20 cellular contexts compared by ENCODE assay signal in genomic region chr5:169832845-169833244, GRCh38.
DNase-seq lines count a peak whose midpoint lies in the region; ATAC-seq, FAIRE-seq and TF ChIP-seq lines count a peak whose summit lies in the region.
"Had no signal": no experiment of that assay in that cellular context is flagged by ENCODE, and none has a peak within 500 bp of the region (broad histone marks: within the 10 kb centered on the region; RNA-seq: fewer than 3 reads in every experiment).

No MANE protein-coding gene starts in this region.

- H2AFZ ChIP-seq in GM12878 (ENCODE audit: control insufficient read depth, low read depth, low read length) = no peak overlapping the region

- CTCF ChIA-PET in GM12878 (lab: Yijun Ruan, JAX) = interaction anchor here (0.9 to 1.4 kb wide), 3 partner anchors 8 to 136 kb away, joined by 3 to 5 read pairs (median 3); no protein-coding TSS in a partner anchor

- BruUV-seq in GM12878 (replicated peaks; lab: Mats Ljungman, UMichigan) = TSS peak; percentile 70

- H3K27ac ChIP-seq in CD4-positive, CD25-positive, alpha-beta regulatory T cell (ENCODE audit: insufficient read depth, low read length, poor library complexity, severe bottlenecking) = no peak overlapping the region
- H3K27ac ChIP-seq in GM12878 (ENCODE audit: control insufficient read depth, insufficient read depth) = peak overlapping the region; percentile 7
- no peak overlapping the region for H3K27ac ChIP-seq in esophagus muscularis mucosa (replicated peaks in 1 of 4)
- H3K27ac ChIP-seq: epithelial cell of prostate, KMS-11, tibial nerve had no signal

- TF ChIP-seq POLR2A in GM12878 (IDR thresholded peaks at IDR 0.05; ENCODE audit: low read depth, low read length) (no peak), esophagus muscularis mucosa (IDR thresholded peaks at IDR 0.05; ENCODE audit: low read depth) (no peak)

- ATAC-seq in CD4-positive, CD25-positive, alpha-beta regulatory T cell (ENCODE audit: low read depth in 2 of 2) = peak in 1 of 2 donors; percentile 50
- peak; percentile 36 for ATAC-seq in GM21576 (IDR thresholded peaks at IDR 0.05; ENCODE audit: unreplicated experiment)
- peak; percentile 60 for ATAC-seq in GM12878

- SMC1A ChIA-PET in GM12878 (lab: Charles Lee; ENCODE audit: uncharacterized antibody, unreplicated experiment) = interaction anchor here (1.0 to 1.6 kb wide), 4 partner anchors 14 to 111 kb away, joined by 3 read pairs; no protein-coding TSS in a partner anchor

- no peaks in the 10 kb centered on the region for H4K20me1 ChIP-seq in GM12878 (ENCODE audit: control insufficient read depth, insufficient read depth)

- H3K4me1 Mint-ChIP-seq in CD14-positive monocyte = peaks cover 34% of the 10 kb centered on the region
- H3K4me1 Mint-ChIP-seq in CD4-positive, CD25-positive, alpha-beta regulatory T cell = peaks cover 22 to 41% (median 31%) of the 10 kb centered on the region in 4 donors
- H3K4me1 Mint-ChIP-seq: brain had no signal

- RAD21 ChIA-PET in GM12878 (lab: Charles Lee; ENCODE audit: unreplicated experiment) = interaction anchor here (2.7 kb wide), 1 partner anchor 54 kb away, joined by 10 read pairs; no protein-coding TSS in a partner anchor

- H3K9me3 ChIP-seq in CD4-positive, CD25-positive, alpha-beta regulatory T cell (ENCODE audit: control insufficient read depth in 2 of 2, low read length in 2 of 2) = no peaks in the 10 kb centered on the region
- H3K9me3 ChIP-seq in GM12878 (replicated peaks; ENCODE audit: control insufficient read depth, insufficient read depth, low read length) (no peaks in the 10 kb centered on the region), esophagus muscularis mucosa (no peaks in the 10 kb centered on the region)
- H3K9me3 ChIP-seq: tibial nerve had no signal

- H3K4me3 Mint-ChIP-seq in CD14-positive monocyte = no peak overlapping the region
- no peak overlapping the region for H3K4me3 Mint-ChIP-seq in CD4-positive, CD25-positive, alpha-beta regulatory T cell
- H3K4me3 Mint-ChIP-seq: activated B cell treated with CpG ODN at 0.5 μM for 24 hours; activated naive CD4-positive, alpha-beta T cell treated with anti-CD3 and anti-CD28 coated beads, Interleukin-2, amount 50 U/mL, for 24 hours; brain had no signal

- peaks cover 54 to 71% of the 10 kb centered on the region in 2 donors for H3K36me3 Mint-ChIP-seq in CD14-positive monocyte
- peaks cover 21% of the 10 kb centered on the region for H3K36me3 Mint-ChIP-seq in CD4-positive, CD25-positive, alpha-beta regulatory T cell
- H3K36me3 Mint-ChIP-seq: brain had no signal

- FAIRE-seq in GM12878 (lab: Jason Lieb, UNC) (no peak), RCC 7860 (lab: Jason Lieb, UNC) (no peak)

- POLR2A ChIA-PET in GM12878 (lab: Charles Lee) = no interaction called here

- H3K79me2 ChIP-seq in GM12878 (ENCODE audit: control insufficient read depth, insufficient read depth, low read length) = no peaks in the 10 kb centered on the region

- DNase-seq in CD14-positive monocyte (ENCODE audit: low spot score) = no peak
- no peak for DNase-seq in CD4-positive, CD25-positive, alpha-beta regulatory T cell
- DNase-seq in GM12878 (ENCODE audit: low read depth, low spot score) = no peak
- DNase-seq in RCC 7860 (ENCODE audit: low spot score) = no peak
- no peak for DNase-seq in esophagus muscularis mucosa (ENCODE audit: extremely low spot score)
- no peak for DNase-seq in DMS53 treated with DMSO at 0.1 percent for 48 hours (lab: John Stamatoyannopoulos, UW; ENCODE audit: unreplicated experiment)
- no peak for DNase-seq in NCI-H2171 treated with DMSO at 0.1 percent for 48 hours (lab: John Stamatoyannopoulos, UW)
- DNase-seq: activated B cell treated with CpG ODN at 0.5 μM for 24 hours, foreskin melanocyte, H7, NCI-H1105 treated with DMSO at 0.1 percent for 48 hours, NCI-H2107, NCI-H524 treated with DMSO at 0.1 percent for 48 hours, SIG-M5 had no signal

- TF ChIP-seq RAD21 in GM12878 (IDR thresholded peaks at IDR 0.05; ENCODE audit: insufficient read depth, low read depth, low read length) = no peak

- no peak overlapping the region for H3K9ac ChIP-seq in GM12878 (ENCODE audit: control insufficient read depth, insufficient read depth, low read length)
- H3K9ac ChIP-seq: KMS-11 had no signal

- in situ Hi-C loops in GM12878 (cut with MboI) = no loop called here

- H3K4me1 ChIP-seq in CD4-positive, CD25-positive, alpha-beta regulatory T cell (ENCODE audit: control insufficient read depth, insufficient read depth, low read length, poor library complexity, severe bottlenecking) = no peaks in the 10 kb centered on the region
- H3K4me1 ChIP-seq in GM12878 (ENCODE audit: control insufficient read depth, insufficient read depth, low read length) (peaks cover 22% of the 10 kb centered on the region), esophagus muscularis mucosa (no peaks in the 10 kb centered on the region)

- no peaks in the 10 kb centered on the region for H3K27me3 ChIP-seq in CD4-positive, CD25-positive, alpha-beta regulatory T cell (ENCODE audit: control insufficient read depth, insufficient read depth, low read length)
- H3K27me3 ChIP-seq in GM12878 (replicated peaks in 1 of 2; ENCODE audit: control insufficient read depth in 2 of 2, insufficient read depth in 2 of 2, low read length in 1 of 2) = no peaks in the 10 kb centered on the region
- H3K27me3 ChIP-seq in esophagus muscularis mucosa = no peaks in the 10 kb centered on the region
- H3K27me3 ChIP-seq: tibial nerve had no signal

- H3K27ac Mint-ChIP-seq in CD14-positive monocyte = peak overlapping the region; percentile 30 to 88 (median 79)
- H3K27ac Mint-ChIP-seq in CD4-positive, CD25-positive, alpha-beta regulatory T cell = peak overlapping the region in 2 of 3 donors; percentile 56 to 67
- H3K27ac Mint-ChIP-seq: activated naive CD4-positive, alpha-beta T cell treated with anti-CD3 and anti-CD28 coated beads, Interleukin-2, amount 50 U/mL, for 24 hours; brain had no signal

- H3K27me3 Mint-ChIP-seq in CD14-positive monocyte (ENCODE audit: low read depth in 3 of 3) = no peaks in the 10 kb centered on the region
- H3K27me3 Mint-ChIP-seq in CD4-positive, CD25-positive, alpha-beta regulatory T cell = no peaks in the 10 kb centered on the region
- H3K27me3 Mint-ChIP-seq: activated B cell treated with CpG ODN at 0.5 μM for 24 hours; activated naive CD4-positive, alpha-beta T cell treated with anti-CD3 and anti-CD28 coated beads, Interleukin-2, amount 50 U/mL, for 24 hours had no signal

- TF ChIP-seq CTCF in CD14-positive monocyte (IDR thresholded peaks at IDR 0.05) (no peak), GM12878 (IDR thresholded peaks at IDR 0.05 in 2 of 3, conservative IDR thresholded peaks at IDR 0.05 in 1 of 3; ENCODE audit: control insufficient read depth in 2 of 3, extremely low read depth in 1 of 3, insufficient read depth in 1 of 3, low read depth in 3 of 3, low read length in 3 of 3) (no peak), esophagus muscularis mucosa (IDR thresholded peaks at IDR 0.05) (no peak)

- intact Hi-C loops in CD14-positive monocyte (cut with micrococcal nuclease) (no loop called here), GM12878 (cut with micrococcal nuclease; ENCODE audit: unreplicated experiment) (no loop called here), esophagus muscularis mucosa (cut with DNase I) (no loop called here)

- no peak overlapping the region for H3K4me3 ChIP-seq in CD4-positive, CD25-positive, alpha-beta regulatory T cell (ENCODE audit: low read depth, low read length)
- H3K4me3 ChIP-seq in GM12878 = no peak overlapping the region
- no peak overlapping the region for H3K4me3 ChIP-seq in esophagus muscularis mucosa
- H3K4me3 ChIP-seq: tibial nerve had no signal

- peaks cover 11% of the 10 kb centered on the region for H3K36me3 ChIP-seq in CD4-positive, CD25-positive, alpha-beta regulatory T cell (ENCODE audit: control insufficient read depth, insufficient read depth, low read length)
- H3K36me3 ChIP-seq in GM12878 (ENCODE audit: control insufficient read depth in 2 of 2, insufficient read depth in 2 of 2, low read length in 1 of 2) (peaks cover 0 to 6% of the 10 kb centered on the region in 2 experiments; a peak in 3 of 4 replicates), esophagus muscularis mucosa (no peaks in the 10 kb centered on the region)
- H3K36me3 ChIP-seq: tibial nerve had no signal

- H3K4me2 ChIP-seq in GM12878 (ENCODE audit: control insufficient read depth, insufficient read depth) = no peak overlapping the region
- H3K4me2 ChIP-seq: KMS-11 had no signal

- no peaks in the 10 kb centered on the region for H3K9me3 Mint-ChIP-seq in CD14-positive monocyte
- H3K9me3 Mint-ChIP-seq in CD4-positive, CD25-positive, alpha-beta regulatory T cell = peaks cover 0 to 2% (median 0%) of the 10 kb centered on the region in 7 donors
- H3K9me3 Mint-ChIP-seq: activated B cell treated with CpG ODN at 0.5 μM for 24 hours; activated naive CD4-positive, alpha-beta T cell treated with anti-CD3 and anti-CD28 coated beads, Interleukin-2, amount 50 U/mL, for 24 hours; brain had no signal

- TF ChIP-seq EP300 in GM12878 (IDR thresholded peaks at IDR 0.05; ENCODE audit: borderline replicate concordance in 1 of 2, control insufficient read depth in 1 of 2, low read depth in 2 of 2, low read length in 2 of 2) (no peak), esophagus muscularis mucosa (IDR thresholded peaks at IDR 0.05) (no peak)

TF ChIP-seq in GM12878, 131 proteins besides CTCF, POLR2A, EP300 and RAD21:
- TF ChIP-seq GABPA (IDR thresholded peaks at IDR 0.05; ENCODE audit: low read depth) (0 out of 2 replicates have a peak, but pooled peaks have one; percentile 7), RBBP5 (conservative IDR thresholded peaks at IDR 0.05) (no peak)
